8 cellular contexts compared by ENCODE assay signal in the genomic region with DNA sequence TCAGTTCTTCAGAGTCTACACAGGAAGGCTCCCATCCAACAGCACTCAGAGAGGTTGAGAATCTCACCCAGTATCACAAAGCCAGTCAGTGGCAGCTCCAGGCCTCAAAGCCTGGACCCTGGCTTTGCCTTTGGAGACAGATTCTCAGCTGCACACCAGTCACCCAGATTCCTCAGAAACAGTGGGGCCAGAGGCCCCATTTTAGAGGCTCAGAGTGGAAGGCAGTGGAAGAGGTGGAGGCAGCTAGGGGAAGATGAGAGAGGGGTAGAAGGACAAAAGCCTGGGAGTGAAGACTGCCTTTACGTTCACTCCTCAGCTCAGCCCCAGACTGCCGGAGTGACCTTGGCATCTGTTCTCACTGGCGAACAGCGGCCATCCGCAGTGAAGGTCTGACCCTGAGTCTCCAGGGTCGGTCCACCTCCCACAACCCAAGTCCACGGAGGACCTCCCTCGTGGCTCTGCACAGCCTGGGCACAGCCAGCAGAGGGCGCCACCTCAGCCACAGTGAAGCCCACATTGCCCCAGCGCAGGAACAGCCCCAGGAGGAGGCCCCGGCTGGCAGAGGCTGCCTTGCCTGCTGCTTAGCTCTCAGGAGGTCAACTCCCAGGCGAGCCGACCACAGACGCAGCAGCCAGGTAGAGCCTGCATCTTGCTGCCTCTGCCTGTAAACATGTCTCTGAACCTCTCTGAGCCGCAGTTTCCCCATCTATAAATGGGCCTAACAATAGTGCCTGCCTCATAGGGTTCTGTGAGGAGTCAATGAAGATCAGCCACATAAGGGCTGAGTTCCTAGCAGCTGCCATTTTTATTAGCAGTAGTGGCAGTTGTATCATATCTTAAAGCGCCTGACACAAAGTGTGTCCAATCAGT. TPM values are rescaled to one million over a fixed set of nuclear protein-coding genes. Genes with fewer than 3 reads are reported as not detected.
DNase-seq lines count a peak whose midpoint lies in the region; ATAC-seq and TF ChIP-seq lines count a peak whose summit lies in the region.

No MANE protein-coding gene starts in this region.

- TF ChIP-seq CTCF in ascending aorta (IDR thresholded peaks at IDR 0.05) = peak; percentile 47 to 81 (median 50)

- H3K36me3 ChIP-seq in SJSA1 (no peaks in the 10 kb centered on the region), ascending aorta (no peaks in the 10 kb centered on the region)

- H3K9me3 ChIP-seq in SJSA1 (replicated peaks) (no peaks in the 10 kb centered on the region), ascending aorta (no peaks in the 10 kb centered on the region)

- DNase-seq in COLO829 (ENCODE audit: low spot score) = peak; percentile 53
- peak; percentile 44 to 68 for DNase-seq in SJSA1 (ENCODE audit: low read depth in 1 of 2, low spot score in 2 of 2)
- peak in 1 of 2 donors; percentile 65 for DNase-seq in ascending aorta (ENCODE audit: low spot score in 2 of 2)
- peak in 29 of 51 donors; percentile 17 to 73 (median 31) for DNase-seq in hypothalamus (lab: John Stamatoyannopoulos, UW)
- DNase-seq in stimulated activated CD4-positive, alpha-beta T cell treated with anti-CD3 and anti-CD28 coated beads, Interleukin-2, amount 100 ng/mL, for 24 hours = peak; percentile 43 to 61

- H3K27ac ChIP-seq in SJSA1 (no peak overlapping the region), ascending aorta (no peak overlapping the region)

- intact Hi-C loops in ascending aorta (cut with DNase I) = no loop called here

- ATAC-seq in HG02759 (IDR thresholded peaks at IDR 0.05; ENCODE audit: unreplicated experiment) (peak; percentile 39), GM21515 (IDR thresholded peaks at IDR 0.05; ENCODE audit: unreplicated experiment) (no peak), GM18502 (IDR thresholded peaks at IDR 0.05; ENCODE audit: poor library complexity, unreplicated experiment) (no peak)

- H3K4me1 ChIP-seq in SJSA1 (replicated peaks) = peaks cover 8% of the 10 kb centered on the region
- peaks cover 4 to 9% of the 10 kb centered on the region in 2 donors for H3K4me1 ChIP-seq in ascending aorta

- H3K27me3 ChIP-seq in SJSA1 (replicated peaks) = 0 out of 2 replicates have a peak, but pooled peaks cover 5% of the 10 kb centered on the region
- H3K27me3 ChIP-seq in ascending aorta = no peaks in the 10 kb centered on the region

- H3K4me3 ChIP-seq in SJSA1 (no peak overlapping the region), ascending aorta (no peak overlapping the region)

RNA-seq across cellular contexts. Expression of gene FNDC5, which starts 5.9 kb away (rescaled TPM):
- 0.47 and 0.84 TPM in 2 replicates for total RNA-seq in SJSA1 (2014; rRNA removed; shearing (Covaris generic))
- 8.9 TPM for total RNA-seq in ascending aorta

RNA-seq across cellular contexts. Expression of gene HPCA, which starts 9.7 kb away (rescaled TPM):
- total RNA-seq in SJSA1 (2014; rRNA removed; shearing (Covaris generic)) = not detected in 2 replicates
- not detected for total RNA-seq in ascending aorta

RNA-seq across cellular contexts. Expression of gene TMEM54, which starts 24.6 kb away (rescaled TPM):
- total RNA-seq in SJSA1 (2014; rRNA removed; shearing (Covaris generic)) = 61.2 and 68.6 TPM in 2 replicates
- total RNA-seq in ascending aorta = 60.9 TPM

RNA-seq across cellular contexts. Expression of gene S100PBP, which starts 59.1 kb away (rescaled TPM):
- total RNA-seq in SJSA1 (2014; rRNA removed; shearing (Covaris generic)) = 27.5 and 67.8 TPM in 2 replicates
- 1.6 TPM for total RNA-seq in ascending aorta

RNA-seq across cellular contexts. Expression of gene YARS1, which starts 59.4 kb away (rescaled TPM):
- total RNA-seq in SJSA1 (2014; rRNA removed; shearing (Covaris generic)) = 94.4 and 117 TPM in 2 replicates
- total RNA-seq in ascending aorta = 48.9 TPM
